ENCODE assay signal across 20 cellular contexts in the genomic region with DNA sequence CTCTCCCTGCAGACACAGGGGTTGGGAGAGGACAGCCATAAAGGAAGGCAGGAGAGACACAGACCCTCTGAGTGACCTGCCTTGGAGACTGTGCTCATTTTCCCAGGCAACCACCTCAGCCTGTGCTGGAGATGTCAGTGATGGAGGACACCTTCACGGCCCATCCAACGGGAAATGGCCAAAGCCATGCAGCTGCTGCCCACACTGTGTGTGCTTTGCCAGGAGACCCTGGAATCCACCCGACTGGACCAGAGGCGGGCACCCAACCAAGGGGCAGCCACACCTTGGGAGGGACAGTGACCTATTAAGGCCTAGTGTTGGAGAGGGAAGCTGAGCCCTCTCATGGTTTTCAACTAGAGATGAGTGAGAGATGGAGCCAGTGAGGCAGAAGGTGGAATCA.
"Had no signal": no experiment of that assay in that cellular context is flagged by ENCODE, and none has a peak within 500 bp of the region (broad histone marks: within the 10 kb centered on the region; RNA-seq: fewer than 3 reads in every experiment).

No MANE protein-coding gene starts in this region.

- H3K4me3 ChIP-seq: esophagus squamous epithelium, gastrocnemius medialis, lower lobe of right lung, SJCRH30, testis had no signal

- H3K4me1 Mint-ChIP-seq: activated naive CD8-positive, alpha-beta T cell treated with anti-CD3 and anti-CD28 coated beads, Interleukin-2, amount 50 U/mL, for 24 hours; T-cell had no signal

- H3K4me1 ChIP-seq: esophagus squamous epithelium, gastrocnemius medialis, lower lobe of right lung, SJCRH30, testis had no signal

- H3K9me3 Mint-ChIP-seq: activated T-cell treated with anti-CD3 and anti-CD28 coated beads, Interleukin-2, amount 50 U/mL, for 72 hours; T-helper 2 cell treated with Interferon-gamma antibody and Interleukin-4, amounts not matched to agents 5 μg/mL and 100 μg/mL, for 36 hours had no signal

- ATAC-seq: activated naive CD8-positive, alpha-beta T cell treated with anti-CD3 and anti-CD28 coated beads, Interleukin-2, amount 50 U/mL, for 24 hours; activated T-cell treated with anti-CD3 and anti-CD28 coated beads, Interleukin-2, amount 50 U/mL, for 72 hours; effector memory CD8-positive, alpha-beta T cell; gastrocnemius medialis; T-cell had no signal

- H3K4me3 Mint-ChIP-seq: activated naive CD8-positive, alpha-beta T cell treated with anti-CD3 and anti-CD28 coated beads, Interleukin-2, amount 50 U/mL, for 24 hours; activated T-cell treated with anti-CD3 and anti-CD28 coated beads, Interleukin-2, amount 50 U/mL, for 72 hours; effector memory CD8-positive, alpha-beta T cell; naive B cell; T-cell; T-helper 2 cell treated with Interferon-gamma antibody and Interleukin-4, amounts not matched to agents 5 μg/mL and 100 μg/mL, for 36 hours had no signal

- H3K9me3 ChIP-seq: esophagus squamous epithelium, gastrocnemius medialis, lower lobe of right lung, SJCRH30, testis had no signal

- H3K27ac Mint-ChIP-seq: activated naive CD8-positive, alpha-beta T cell treated with anti-CD3 and anti-CD28 coated beads, Interleukin-2, amount 50 U/mL, for 24 hours; activated T-cell treated with anti-CD3 and anti-CD28 coated beads, Interleukin-2, amount 50 U/mL, for 72 hours; effector memory CD8-positive, alpha-beta T cell; naive B cell; T-cell; T-helper 2 cell treated with Interferon-gamma antibody and Interleukin-4, amounts not matched to agents 5 μg/mL and 100 μg/mL, for 36 hours had no signal

- H3K27me3 ChIP-seq: SJCRH30, testis had no signal

- H3K36me3 ChIP-seq: esophagus squamous epithelium, gastrocnemius medialis, lower lobe of right lung, SJCRH30 had no signal

- DNase-seq: activated CD4-positive, alpha-beta T cell treated with anti-CD3 and anti-CD28 coated beads, Interleukin-2, amount 50 U/mL, for 1 hour; activated CD4-positive, CD25-positive, alpha-beta regulatory T cell treated with anti-CD3 and anti-CD28 coated beads, Interleukin-2, amount 50 U/mL, for 72 hours; activated gamma-delta T cell; activated naive CD4-positive, alpha-beta T cell treated with anti-CD3 and anti-CD28 coated beads, Interleukin-2, amount 50 U/mL, for 16 hours; activated naive CD8-positive, alpha-beta T cell treated with anti-CD3 and anti-CD28 coated beads, Interleukin-2, amount 50 U/mL, for 24 hours; activated T-cell treated with anti-CD3 and anti-CD28 coated beads, Interleukin-2, amount 50 U/mL, for 72 hours; effector memory CD8-positive, alpha-beta T cell; esophagus squamous epithelium; gastrocnemius medialis; lower lobe of right lung; mesendoderm; naive B cell; retina; SJCRH30; stimulated activated CD4-positive, alpha-beta T cell treated with anti-CD3 and anti-CD28 coated beads, Interleukin-4, amount 100 ng/mL, for 4 hours; testis; trophoblast cell had no signal

- H3K27ac ChIP-seq: esophagus squamous epithelium, gastrocnemius medialis, lower lobe of right lung, SJCRH30, testis, VCaP had no signal
